In genomic region chr18:30265190-30265589, GRCh38 we compare ENCODE assay signal across 23 cellular contexts.
"Had no signal": no experiment of that assay in that cellular context is flagged by ENCODE, and none has a peak within 500 bp of the region (broad histone marks: within the 10 kb centered on the region; RNA-seq: fewer than 3 reads in every experiment).

No MANE protein-coding gene starts in this region.

- H3K9me3 ChIP-seq: esophagus muscularis mucosa, heart right ventricle, left lung, mucosa of descending colon, neutrophil, right lobe of liver, stomach, thyroid gland had no signal

- DNase-seq: dermis blood vessel endothelial cell; effector memory CD4-positive, alpha-beta T cell; foreskin keratinocyte; glutamatergic neuron; heart right ventricle; hippocampal formation; left cardiac atrium; left lung; mesenchymal stem cell; mucosa of descending colon; naive B cell; right lobe of liver; small intestine; stimulated activated CD4-positive, alpha-beta T cell treated with anti-CD3 and anti-CD28 coated beads, Interleukin-12 subunit alpha, Interleukin-12 subunit beta, amount 100 ng/mL, for 4 hours; stimulated activated CD4-positive, alpha-beta T cell treated with anti-CD3 and anti-CD28 coated beads, Interleukin-1b, Interleukin-23, amount 100 ng/mL, for 48 hours; stimulated activated CD4-positive, alpha-beta T cell treated with anti-CD3 and anti-CD28 coated beads, Interleukin-4, amount 100 ng/mL, for 24 hours; stimulated activated naive CD4-positive, alpha-beta T cell treated with Interleukin-2 at 50 U/mL for 16 hours; stomach; thyroid gland had no signal

- H3K4me1 ChIP-seq: esophagus muscularis mucosa, foreskin keratinocyte, heart right ventricle, left lung, parathyroid adenoma, right lobe of liver, stomach, thyroid gland had no signal

- H3K9ac ChIP-seq: parathyroid adenoma had no signal

- H3K27me3 ChIP-seq: esophagus muscularis mucosa, foreskin keratinocyte, heart right ventricle, left lung, neutrophil, right lobe of liver, stomach, thyroid gland had no signal

- H3K79me2 ChIP-seq: parathyroid adenoma had no signal

- H3K36me3 ChIP-seq: esophagus muscularis mucosa, heart right ventricle, left lung, neutrophil, right lobe of liver, stomach, thyroid gland had no signal

- H3K27ac ChIP-seq: coronary artery, esophagus muscularis mucosa, foreskin keratinocyte, heart right ventricle, left lung, neutrophil, parathyroid adenoma, right lobe of liver, stomach, thyroid gland had no signal

- H3K4me3 ChIP-seq: coronary artery, esophagus muscularis mucosa, heart right ventricle, left lung, mucosa of descending colon, right lobe of liver, stomach, thyroid gland had no signal

- H2AFZ ChIP-seq: parathyroid adenoma had no signal
